ENCODE assay signal across 1 cellular context in the genomic region with DNA sequence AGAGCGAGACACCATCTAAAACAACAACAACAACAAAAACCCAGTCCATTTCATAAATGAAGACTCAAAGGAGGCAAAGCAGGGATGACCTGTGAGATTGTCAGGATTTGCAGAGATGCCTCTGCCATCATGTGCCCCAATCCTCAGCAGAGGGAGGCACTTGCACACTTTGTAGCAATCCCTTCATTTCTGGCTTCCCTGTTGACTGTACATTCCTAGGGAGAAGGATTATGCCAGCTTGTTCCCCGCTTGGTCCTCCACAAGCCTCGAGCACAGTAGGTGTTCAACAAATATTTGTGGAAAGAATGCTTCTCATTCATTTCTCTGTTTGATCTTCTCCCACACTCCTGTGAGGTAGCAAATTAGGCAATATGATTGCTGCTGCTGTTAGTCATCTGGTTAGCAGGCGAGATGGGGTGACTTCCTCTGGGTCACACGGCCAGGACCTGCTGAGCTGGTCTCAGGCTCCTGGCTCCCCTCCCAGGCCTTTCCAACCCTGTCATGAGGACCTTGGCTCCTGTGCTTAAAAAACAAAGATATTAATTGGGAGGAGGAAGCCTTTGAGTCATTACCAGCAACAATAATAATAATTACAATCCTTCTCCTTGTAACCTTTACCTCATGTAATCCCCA.
TF ChIP-seq lines count a peak whose summit lies in the region.

No MANE protein-coding gene starts in this region.

TF ChIP-seq in HepG2, 621 proteins besides CTCF, POLR2A, EP300 and RAD21 (continued from another document and continues in another):
- TF ChIP-seq KLF12 (CRISPR knock-in tag; IDR thresholded peaks at IDR 0.05; ENCODE audit: borderline replicate concordance) (no peak), HHEX (CRISPR knock-in tag; IDR thresholded peaks at IDR 0.05) (no peak), ZNF746 (CRISPR knock-in tag; IDR thresholded peaks at IDR 0.05) (peak; percentile 39; the same call in 1 of the 2 replicates), ZFP82 (CRISPR knock-in tag; IDR thresholded peaks at IDR 0.05; ENCODE audit: borderline replicate concordance) (no peak), AGO2 (optimal IDR thresholded peaks at IDR 0.05; ENCODE audit: low read depth, low read length) (no peak), NBN (conservative IDR thresholded peaks at IDR 0.05) (no peak), FOXK2 (IDR thresholded peaks at IDR 0.05) (no peak), TGIF2 (CRISPR knock-in tag; IDR thresholded peaks at IDR 0.05) (no peak), SP140L (CRISPR knock-in tag; IDR thresholded peaks at IDR 0.05; ENCODE audit: borderline replicate concordance) (no peak), NKX3-1 (CRISPR knock-in tag; IDR thresholded peaks at IDR 0.05) (no peak), SP2 (CRISPR knock-in tag; IDR thresholded peaks at IDR 0.05) (no peak), ZNF382 (CRISPR knock-in tag; IDR thresholded peaks at IDR 0.05; ENCODE audit: borderline replicate concordance) (no peak), ZNF607 (CRISPR knock-in tag; IDR thresholded peaks at IDR 0.05; ENCODE audit: borderline replicate concordance) (no peak), AGO1 (IDR thresholded peaks at IDR 0.05; ENCODE audit: low read depth, low read length, poor library complexity, severe bottlenecking) (no peak), ZNF83 (CRISPR knock-in tag; IDR thresholded peaks at IDR 0.05; ENCODE audit: borderline replicate concordance) (no peak), ARNT2 (CRISPR knock-in tag; IDR thresholded peaks at IDR 0.05; ENCODE audit: low read depth) (no peak), ZNF816 (CRISPR knock-in tag; IDR thresholded peaks at IDR 0.05; ENCODE audit: borderline replicate concordance) (no peak), ZBTB20 (CRISPR knock-in tag; IDR thresholded peaks at IDR 0.05; ENCODE audit: borderline replicate concordance, low read depth) (no peak), MED1 (CRISPR knock-in tag; IDR thresholded peaks at IDR 0.05) (peak; percentile 91), MYC (CRISPR knock-in tag; IDR thresholded peaks at IDR 0.05; ENCODE audit: borderline replicate concordance) (peak; percentile 38; the same call in 1 of the 2 replicates), RCOR2 (CRISPR knock-in tag; IDR thresholded peaks at IDR 0.05) (peak; percentile 97), ETV6 (CRISPR knock-in tag; conservative IDR thresholded peaks at IDR 0.05) (no peak), ZNF776 (CRISPR knock-in tag; IDR thresholded peaks at IDR 0.05) (no peak), ADNP (CRISPR knock-in tag; IDR thresholded peaks at IDR 0.05) (no peak)
- TF ChIP-seq, protein P1, sequence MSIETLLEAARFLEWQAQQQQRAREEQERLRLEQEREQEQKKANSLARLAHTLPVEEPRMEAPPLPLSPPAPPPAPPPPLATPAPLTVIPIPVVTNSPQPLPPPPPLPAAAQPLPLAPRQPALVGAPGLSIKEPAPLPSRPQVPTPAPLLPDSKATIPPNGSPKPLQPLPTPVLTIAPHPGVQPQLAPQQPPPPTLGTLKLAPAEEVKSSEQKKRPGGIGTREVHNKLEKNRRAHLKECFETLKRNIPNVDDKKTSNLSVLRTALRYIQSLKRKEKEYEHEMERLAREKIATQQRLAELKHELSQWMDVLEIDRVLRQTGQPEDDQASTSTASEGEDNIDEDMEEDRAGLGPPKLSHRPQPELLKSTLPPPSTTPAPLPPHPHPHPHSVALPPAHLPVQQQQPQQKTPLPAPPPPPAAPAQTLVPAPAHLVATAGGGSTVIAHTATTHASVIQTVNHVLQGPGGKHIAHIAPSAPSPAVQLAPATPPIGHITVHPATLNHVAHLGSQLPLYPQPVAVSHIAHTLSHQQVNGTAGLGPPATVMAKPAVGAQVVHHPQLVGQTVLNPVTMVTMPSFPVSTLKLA (IDR thresholded peaks at IDR 0.05): no peak
- TF ChIP-seq, protein P2, sequence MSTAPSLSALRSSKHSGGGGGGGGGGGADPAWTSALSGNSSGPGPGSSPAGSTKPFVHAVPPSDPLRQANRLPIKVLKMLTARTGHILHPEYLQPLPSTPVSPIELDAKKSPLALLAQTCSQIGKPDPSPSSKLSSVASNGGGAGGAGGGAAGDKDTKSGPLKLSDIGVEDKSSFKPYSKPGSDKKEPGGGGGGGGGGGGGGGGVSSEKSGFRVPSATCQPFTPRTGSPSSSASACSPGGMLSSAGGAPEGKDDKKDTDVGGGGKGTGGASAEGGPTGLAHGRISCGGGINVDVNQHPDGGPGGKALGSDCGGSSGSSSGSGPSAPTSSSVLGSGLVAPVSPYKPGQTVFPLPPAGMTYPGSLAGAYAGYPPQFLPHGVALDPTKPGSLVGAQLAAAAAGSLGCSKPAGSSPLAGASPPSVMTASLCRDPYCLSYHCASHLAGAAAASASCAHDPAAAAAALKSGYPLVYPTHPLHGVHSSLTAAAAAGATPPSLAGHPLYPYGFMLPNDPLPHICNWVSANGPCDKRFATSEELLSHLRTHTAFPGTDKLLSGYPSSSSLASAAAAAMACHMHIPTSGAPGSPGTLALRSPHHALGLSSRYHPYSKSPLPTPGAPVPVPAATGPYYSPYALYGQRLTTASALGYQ (CRISPR knock-in tag; IDR thresholded peaks at IDR 0.05): peak; percentile 68; the same call in 1 of the 2 replicates
- TF ChIP-seq, protein P3, sequence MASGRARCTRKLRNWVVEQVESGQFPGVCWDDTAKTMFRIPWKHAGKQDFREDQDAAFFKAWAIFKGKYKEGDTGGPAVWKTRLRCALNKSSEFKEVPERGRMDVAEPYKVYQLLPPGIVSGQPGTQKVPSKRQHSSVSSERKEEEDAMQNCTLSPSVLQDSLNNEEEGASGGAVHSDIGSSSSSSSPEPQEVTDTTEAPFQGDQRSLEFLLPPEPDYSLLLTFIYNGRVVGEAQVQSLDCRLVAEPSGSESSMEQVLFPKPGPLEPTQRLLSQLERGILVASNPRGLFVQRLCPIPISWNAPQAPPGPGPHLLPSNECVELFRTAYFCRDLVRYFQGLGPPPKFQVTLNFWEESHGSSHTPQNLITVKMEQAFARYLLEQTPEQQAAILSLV (CRISPR knock-in tag; IDR thresholded peaks at IDR 0.05; ENCODE audit: borderline replicate concordance): 0 out of 2 replicates have a peak, but pooled peaks have one; percentile 20
- TF ChIP-seq, protein P4, sequence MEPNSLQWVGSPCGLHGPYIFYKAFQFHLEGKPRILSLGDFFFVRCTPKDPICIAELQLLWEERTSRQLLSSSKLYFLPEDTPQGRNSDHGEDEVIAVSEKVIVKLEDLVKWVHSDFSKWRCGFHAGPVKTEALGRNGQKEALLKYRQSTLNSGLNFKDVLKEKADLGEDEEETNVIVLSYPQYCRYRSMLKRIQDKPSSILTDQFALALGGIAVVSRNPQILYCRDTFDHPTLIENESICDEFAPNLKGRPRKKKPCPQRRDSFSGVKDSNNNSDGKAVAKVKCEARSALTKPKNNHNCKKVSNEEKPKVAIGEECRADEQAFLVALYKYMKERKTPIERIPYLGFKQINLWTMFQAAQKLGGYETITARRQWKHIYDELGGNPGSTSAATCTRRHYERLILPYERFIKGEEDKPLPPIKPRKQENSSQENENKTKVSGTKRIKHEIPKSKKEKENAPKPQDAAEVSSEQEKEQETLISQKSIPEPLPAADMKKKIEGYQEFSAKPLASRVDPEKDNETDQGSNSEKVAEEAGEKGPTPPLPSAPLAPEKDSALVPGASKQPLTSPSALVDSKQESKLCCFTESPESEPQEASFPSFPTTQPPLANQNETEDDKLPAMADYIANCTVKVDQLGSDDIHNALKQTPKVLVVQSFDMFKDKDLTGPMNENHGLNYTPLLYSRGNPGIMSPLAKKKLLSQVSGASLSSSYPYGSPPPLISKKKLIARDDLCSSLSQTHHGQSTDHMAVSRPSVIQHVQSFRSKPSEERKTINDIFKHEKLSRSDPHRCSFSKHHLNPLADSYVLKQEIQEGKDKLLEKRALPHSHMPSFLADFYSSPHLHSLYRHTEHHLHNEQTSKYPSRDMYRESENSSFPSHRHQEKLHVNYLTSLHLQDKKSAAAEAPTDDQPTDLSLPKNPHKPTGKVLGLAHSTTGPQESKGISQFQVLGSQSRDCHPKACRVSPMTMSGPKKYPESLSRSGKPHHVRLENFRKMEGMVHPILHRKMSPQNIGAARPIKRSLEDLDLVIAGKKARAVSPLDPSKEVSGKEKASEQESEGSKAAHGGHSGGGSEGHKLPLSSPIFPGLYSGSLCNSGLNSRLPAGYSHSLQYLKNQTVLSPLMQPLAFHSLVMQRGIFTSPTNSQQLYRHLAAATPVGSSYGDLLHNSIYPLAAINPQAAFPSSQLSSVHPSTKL (CRISPR knock-in tag; IDR thresholded peaks at IDR 0.05): peak; percentile 94
- TF ChIP-seq, protein P5, sequence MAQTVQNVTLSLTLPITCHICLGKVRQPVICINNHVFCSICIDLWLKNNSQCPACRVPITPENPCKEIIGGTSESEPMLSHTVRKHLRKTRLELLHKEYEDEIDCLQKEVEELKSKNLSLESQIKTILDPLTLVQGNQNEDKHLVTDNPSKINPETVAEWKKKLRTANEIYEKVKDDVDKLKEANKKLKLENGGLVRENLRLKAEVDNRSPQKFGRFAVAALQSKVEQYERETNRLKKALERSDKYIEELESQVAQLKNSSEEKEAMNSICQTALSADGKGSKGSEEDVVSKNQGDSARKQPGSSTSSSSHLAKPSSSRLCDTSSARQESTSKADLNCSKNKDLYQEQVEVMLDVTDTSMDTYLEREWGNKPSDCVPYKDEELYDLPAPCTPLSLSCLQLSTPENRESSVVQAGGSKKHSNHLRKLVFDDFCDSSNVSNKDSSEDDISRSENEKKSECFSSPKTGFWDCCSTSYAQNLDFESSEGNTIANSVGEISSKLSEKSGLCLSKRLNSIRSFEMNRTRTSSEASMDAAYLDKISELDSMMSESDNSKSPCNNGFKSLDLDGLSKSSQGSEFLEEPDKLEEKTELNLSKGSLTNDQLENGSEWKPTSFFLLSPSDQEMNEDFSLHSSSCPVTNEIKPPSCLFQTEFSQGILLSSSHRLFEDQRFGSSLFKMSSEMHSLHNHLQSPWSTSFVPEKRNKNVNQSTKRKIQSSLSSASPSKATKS (CRISPR knock-in tag; IDR thresholded peaks at IDR 0.05): no peak
- TF ChIP-seq, protein P6, sequence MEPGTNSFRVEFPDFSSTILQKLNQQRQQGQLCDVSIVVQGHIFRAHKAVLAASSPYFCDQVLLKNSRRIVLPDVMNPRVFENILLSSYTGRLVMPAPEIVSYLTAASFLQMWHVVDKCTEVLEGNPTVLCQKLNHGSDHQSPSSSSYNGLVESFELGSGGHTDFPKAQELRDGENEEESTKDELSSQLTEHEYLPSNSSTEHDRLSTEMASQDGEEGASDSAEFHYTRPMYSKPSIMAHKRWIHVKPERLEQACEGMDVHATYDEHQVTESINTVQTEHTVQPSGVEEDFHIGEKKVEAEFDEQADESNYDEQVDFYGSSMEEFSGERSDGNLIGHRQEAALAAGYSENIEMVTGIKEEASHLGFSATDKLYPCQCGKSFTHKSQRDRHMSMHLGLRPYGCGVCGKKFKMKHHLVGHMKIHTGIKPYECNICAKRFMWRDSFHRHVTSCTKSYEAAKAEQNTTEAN (CRISPR knock-in tag; conservative IDR thresholded peaks at IDR 0.05): peak; percentile 98
- TF ChIP-seq, protein P7, sequence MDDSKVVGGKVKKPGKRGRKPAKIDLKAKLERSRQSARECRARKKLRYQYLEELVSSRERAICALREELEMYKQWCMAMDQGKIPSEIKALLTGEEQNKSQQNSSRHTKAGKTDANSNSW (CRISPR knock-in tag; IDR thresholded peaks at IDR 0.05; ENCODE audit: borderline replicate concordance): no peak
- TF ChIP-seq, protein P8, sequence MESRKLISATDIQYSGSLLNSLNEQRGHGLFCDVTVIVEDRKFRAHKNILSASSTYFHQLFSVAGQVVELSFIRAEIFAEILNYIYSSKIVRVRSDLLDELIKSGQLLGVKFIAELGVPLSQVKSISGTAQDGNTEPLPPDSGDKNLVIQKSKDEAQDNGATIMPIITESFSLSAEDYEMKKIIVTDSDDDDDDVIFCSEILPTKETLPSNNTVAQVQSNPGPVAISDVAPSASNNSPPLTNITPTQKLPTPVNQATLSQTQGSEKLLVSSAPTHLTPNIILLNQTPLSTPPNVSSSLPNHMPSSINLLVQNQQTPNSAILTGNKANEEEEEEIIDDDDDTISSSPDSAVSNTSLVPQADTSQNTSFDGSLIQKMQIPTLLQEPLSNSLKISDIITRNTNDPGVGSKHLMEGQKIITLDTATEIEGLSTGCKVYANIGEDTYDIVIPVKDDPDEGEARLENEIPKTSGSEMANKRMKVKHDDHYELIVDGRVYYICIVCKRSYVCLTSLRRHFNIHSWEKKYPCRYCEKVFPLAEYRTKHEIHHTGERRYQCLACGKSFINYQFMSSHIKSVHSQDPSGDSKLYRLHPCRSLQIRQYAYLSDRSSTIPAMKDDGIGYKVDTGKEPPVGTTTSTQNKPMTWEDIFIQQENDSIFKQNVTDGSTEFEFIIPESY (CRISPR knock-in tag; IDR thresholded peaks at IDR 0.05): peak; percentile 57
- TF ChIP-seq, protein P9, sequence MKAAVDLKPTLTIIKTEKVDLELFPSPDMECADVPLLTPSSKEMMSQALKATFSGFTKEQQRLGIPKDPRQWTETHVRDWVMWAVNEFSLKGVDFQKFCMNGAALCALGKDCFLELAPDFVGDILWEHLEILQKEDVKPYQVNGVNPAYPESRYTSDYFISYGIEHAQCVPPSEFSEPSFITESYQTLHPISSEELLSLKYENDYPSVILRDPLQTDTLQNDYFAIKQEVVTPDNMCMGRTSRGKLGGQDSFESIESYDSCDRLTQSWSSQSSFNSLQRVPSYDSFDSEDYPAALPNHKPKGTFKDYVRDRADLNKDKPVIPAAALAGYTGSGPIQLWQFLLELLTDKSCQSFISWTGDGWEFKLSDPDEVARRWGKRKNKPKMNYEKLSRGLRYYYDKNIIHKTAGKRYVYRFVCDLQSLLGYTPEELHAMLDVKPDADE (CRISPR knock-in tag; IDR thresholded peaks at IDR 0.05): no peak
- TF ChIP-seq, protein P10, sequence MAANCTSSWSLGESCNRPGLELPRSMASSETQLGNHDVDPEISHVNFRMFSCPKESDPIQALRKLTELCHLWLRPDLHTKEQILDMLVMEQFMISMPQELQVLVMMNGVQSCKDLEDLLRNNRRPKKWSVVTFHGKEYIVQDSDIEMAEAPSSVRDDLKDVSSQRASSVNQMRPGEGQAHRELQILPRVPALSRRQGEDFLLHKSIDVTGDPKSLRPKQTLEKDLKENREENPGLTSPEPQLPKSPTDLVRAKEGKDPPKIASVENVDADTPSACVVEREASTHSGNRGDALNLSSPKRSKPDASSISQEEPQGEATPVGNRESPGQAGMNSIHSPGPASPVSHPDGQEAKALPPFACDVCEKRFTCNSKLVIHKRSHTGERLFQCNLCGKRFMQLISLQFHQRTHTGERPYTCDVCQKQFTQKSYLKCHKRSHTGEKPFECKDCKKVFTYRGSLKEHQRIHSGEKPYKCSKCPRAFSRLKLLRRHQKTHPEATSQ (CRISPR knock-in tag; IDR thresholded peaks at IDR 0.05; ENCODE audit: borderline replicate concordance): no peak
